In genomic region chr12:34123092-34123491, GRCh38 we compare ENCODE assay signal across 8 cellular contexts.
A peak's percentile ranks its signal among the peaks of the same experiment; 100 is the strongest.
DNase-seq lines count a peak whose midpoint lies in the region; ATAC-seq and TF ChIP-seq lines count a peak whose summit lies in the region.
"Not testable (repeated sequence)": the region's sequence is repeated elsewhere in the genome, so short reads cannot be mapped to it uniquely, and the experiment has no call there.

No MANE protein-coding gene starts in this region.

- H3K4me3 Mint-ChIP-seq in WTC11; central memory CD8-positive, alpha-beta T cell; immature natural killer cell: not testable (repeated sequence)

- TF ChIP-seq CTCF in C4-2B (conservative IDR thresholded peaks at IDR 0.05) (peak; percentile 84), WTC11 (IDR thresholded peaks at IDR 0.05) (peak; percentile 72)

- H3K27me3 Mint-ChIP-seq in WTC11 (ENCODE audit: low read depth); central memory CD8-positive, alpha-beta T cell; immature natural killer cell (ENCODE audit: low read depth in 3 of 3): not testable (repeated sequence)

- peaks cover 76% of the 10 kb centered on the region for H3K9me3 Mint-ChIP-seq in WTC11
- not testable (repeated sequence) for H3K9me3 Mint-ChIP-seq in central memory CD8-positive, alpha-beta T cell; immature natural killer cell

- POLR2A ChIA-PET in WTC11 (lab: Charles Lee): not testable (repeated sequence)

- CTCF ChIA-PET in WTC11 (lab: Charles Lee): not testable (repeated sequence)

- ATAC-seq in GM18873 (IDR thresholded peaks at IDR 0.05; ENCODE audit: low FRiP score, unreplicated experiment) (peak; percentile 59), HG03469 (IDR thresholded peaks at IDR 0.05; ENCODE audit: unreplicated experiment) (peak; percentile 64)
- ATAC-seq in WTC11; central memory CD8-positive, alpha-beta T cell (replicated peaks; ENCODE audit: extremely low read depth, poor library complexity, severe bottlenecking): not testable (repeated sequence)

- peak; percentile 67 for DNase-seq in NCI-H345 (lab: John Stamatoyannopoulos, UW)
- peak; percentile 20 for DNase-seq in WTC11 (ENCODE audit: low spot score)
- DNase-seq in central memory CD8-positive, alpha-beta T cell (ENCODE audit: low spot score in 2 of 2): peak; percentile 32 to 45
- DNase-seq in immature natural killer cell: peak; percentile 41 to 57 (median 48)
- peak; percentile 43 for DNase-seq in stimulated activated CD4-positive, alpha-beta T cell treated with anti-CD3 and anti-CD28 coated beads, Interleukin-15, amount 100 ng/mL, for 24 hours

- peaks cover 51% of the 10 kb centered on the region for H3K36me3 Mint-ChIP-seq in WTC11
- H3K36me3 Mint-ChIP-seq in central memory CD8-positive, alpha-beta T cell (ENCODE audit: insufficient read depth); immature natural killer cell: not testable (repeated sequence)

- not testable (repeated sequence) for H3K27ac ChIP-seq in C4-2B

- H3K27ac Mint-ChIP-seq in WTC11; central memory CD8-positive, alpha-beta T cell (ENCODE audit: low read depth); immature natural killer cell: not testable (repeated sequence)

- not testable (repeated sequence) for H3K4me1 Mint-ChIP-seq in WTC11
- H3K4me1 Mint-ChIP-seq in central memory CD8-positive, alpha-beta T cell: peaks cover 17% of the 10 kb centered on the region
- peaks cover 15 to 21% of the 10 kb centered on the region in 2 donors for H3K4me1 Mint-ChIP-seq in immature natural killer cell

TF ChIP-seq in WTC11, 78 proteins besides CTCF, POLR2A, EP300 and RAD21:
- TF ChIP-seq HMGA2 (CRISPR knock-in tag; IDR thresholded peaks at IDR 0.05): peak; percentile 89
